In the genomic region with DNA sequence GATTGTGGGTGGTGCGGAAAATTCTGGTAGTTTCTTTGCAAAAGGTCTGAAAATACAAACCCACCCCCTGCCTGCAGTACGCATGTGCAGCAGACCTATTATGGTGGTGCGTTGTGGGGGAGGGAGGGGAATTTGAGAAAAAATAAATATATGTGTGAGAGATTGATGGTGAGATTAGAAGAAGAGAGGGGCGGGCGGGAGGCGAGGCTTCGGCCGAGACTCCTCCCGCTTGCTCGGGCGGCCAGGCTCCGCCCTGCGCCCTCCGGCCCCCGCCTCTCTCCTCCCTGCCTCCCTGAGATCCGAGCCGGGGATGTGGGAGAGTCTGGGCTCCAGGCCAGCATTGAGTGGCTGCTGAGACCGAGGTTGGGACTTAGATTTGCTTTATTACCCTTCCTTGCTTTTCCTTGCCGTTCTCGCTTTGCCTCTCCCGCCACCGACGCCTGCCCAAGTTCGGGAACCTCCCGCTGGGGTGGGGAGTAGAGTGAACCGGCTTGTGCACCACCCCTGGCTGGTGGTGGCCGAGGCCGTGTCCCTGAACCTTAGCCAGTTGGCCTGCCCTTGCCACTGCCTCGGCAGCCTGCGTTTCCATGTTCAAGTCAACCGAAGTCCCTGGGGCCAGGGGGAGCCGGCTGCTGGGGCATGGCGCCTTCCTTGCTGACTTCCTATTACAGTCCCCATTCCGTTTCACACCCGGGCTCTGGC, we compare ENCODE assay signal across 1 cellular context.
TF ChIP-seq lines count a peak whose summit lies in the region.

No MANE protein-coding gene starts in this region.

TF ChIP-seq in HepG2, 621 proteins besides CTCF, POLR2A, EP300 and RAD21 (continued from another document and continues in another):
- TF ChIP-seq, protein P1, sequence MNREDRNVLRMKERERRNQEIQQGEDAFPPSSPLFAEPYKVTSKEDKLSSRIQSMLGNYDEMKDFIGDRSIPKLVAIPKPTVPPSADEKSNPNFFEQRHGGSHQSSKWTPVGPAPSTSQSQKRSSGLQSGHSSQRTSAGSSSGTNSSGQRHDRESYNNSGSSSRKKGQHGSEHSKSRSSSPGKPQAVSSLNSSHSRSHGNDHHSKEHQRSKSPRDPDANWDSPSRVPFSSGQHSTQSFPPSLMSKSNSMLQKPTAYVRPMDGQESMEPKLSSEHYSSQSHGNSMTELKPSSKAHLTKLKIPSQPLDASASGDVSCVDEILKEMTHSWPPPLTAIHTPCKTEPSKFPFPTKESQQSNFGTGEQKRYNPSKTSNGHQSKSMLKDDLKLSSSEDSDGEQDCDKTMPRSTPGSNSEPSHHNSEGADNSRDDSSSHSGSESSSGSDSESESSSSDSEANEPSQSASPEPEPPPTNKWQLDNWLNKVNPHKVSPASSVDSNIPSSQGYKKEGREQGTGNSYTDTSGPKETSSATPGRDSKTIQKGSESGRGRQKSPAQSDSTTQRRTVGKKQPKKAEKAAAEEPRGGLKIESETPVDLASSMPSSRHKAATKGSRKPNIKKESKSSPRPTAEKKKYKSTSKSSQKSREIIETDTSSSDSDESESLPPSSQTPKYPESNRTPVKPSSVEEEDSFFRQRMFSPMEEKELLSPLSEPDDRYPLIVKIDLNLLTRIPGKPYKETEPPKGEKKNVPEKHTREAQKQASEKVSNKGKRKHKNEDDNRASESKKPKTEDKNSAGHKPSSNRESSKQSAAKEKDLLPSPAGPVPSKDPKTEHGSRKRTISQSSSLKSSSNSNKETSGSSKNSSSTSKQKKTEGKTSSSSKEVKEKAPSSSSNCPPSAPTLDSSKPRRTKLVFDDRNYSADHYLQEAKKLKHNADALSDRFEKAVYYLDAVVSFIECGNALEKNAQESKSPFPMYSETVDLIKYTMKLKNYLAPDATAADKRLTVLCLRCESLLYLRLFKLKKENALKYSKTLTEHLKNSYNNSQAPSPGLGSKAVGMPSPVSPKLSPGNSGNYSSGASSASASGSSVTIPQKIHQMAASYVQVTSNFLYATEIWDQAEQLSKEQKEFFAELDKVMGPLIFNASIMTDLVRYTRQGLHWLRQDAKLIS (CRISPR knock-in tag; IDR thresholded peaks at IDR 0.05), result 0 out of 2 replicates have a peak, but pooled peaks have one; percentile 39
- TF ChIP-seq ZNF331 (CRISPR knock-in tag; IDR thresholded peaks at IDR 0.05) (peak; percentile 20; the same call in 1 of the 2 replicates), MYNN (CRISPR knock-in tag; IDR thresholded peaks at IDR 0.05; ENCODE audit: low read depth) (0 out of 2 replicates have a peak, but pooled peaks have one; percentile 52), ZZZ3 (CRISPR knock-in tag; IDR thresholded peaks at IDR 0.05; ENCODE audit: borderline replicate concordance) (no peak), FOXC1 (CRISPR knock-in tag; IDR thresholded peaks at IDR 0.05; ENCODE audit: borderline replicate concordance) (peak; percentile 39; the same call in 1 of the 2 replicates), ZNF17 (CRISPR knock-in tag; IDR thresholded peaks at IDR 0.05) (no peak), KDM3A (CRISPR knock-in tag; IDR thresholded peaks at IDR 0.05; ENCODE audit: low read depth) (0 out of 2 replicates have a peak, but pooled peaks have one; percentile 30), HNRNPLL (IDR thresholded peaks at IDR 0.05; ENCODE audit: low read depth, low read length, poor library complexity, severe bottlenecking) (peak; percentile 47), RBFOX2 (IDR thresholded peaks at IDR 0.05; ENCODE audit: low read depth, low read length) (peak; percentile 48), IRF2 (CRISPR knock-in tag; IDR thresholded peaks at IDR 0.05) (0 out of 2 replicates have a peak, but pooled peaks have one; percentile 49), CBX2 (IDR thresholded peaks at IDR 0.05; ENCODE audit: low read depth, low read length) (no peak), CBX2 (CRISPR knock-in tag; IDR thresholded peaks at IDR 0.05; ENCODE audit: low read depth) (no peak), ETV6 (CRISPR knock-in tag; conservative IDR thresholded peaks at IDR 0.05) (no peak), SP5 (CRISPR knock-in tag; IDR thresholded peaks at IDR 0.05; ENCODE audit: borderline replicate concordance, low read depth) (peak; percentile 34; the same call in 1 of the 2 replicates), KDM2A (CRISPR knock-in tag; IDR thresholded peaks at IDR 0.05; ENCODE audit: borderline replicate concordance, low read depth) (peak; percentile 56; the same call in 1 of the 2 replicates), YY1 (IDR thresholded peaks at IDR 0.05; ENCODE audit: insufficient read depth, insufficient replicate concordance, low read depth, low read length) (peak; percentile 22), HNF4A (CRISPR knock-in tag; IDR thresholded peaks at IDR 0.05) (peak; percentile 43; the same call in 1 of the 2 replicates), ZNF83 (CRISPR knock-in tag; IDR thresholded peaks at IDR 0.05; ENCODE audit: borderline replicate concordance) (peak; percentile 72; the same call in 1 of the 2 replicates), CBFB (CRISPR knock-in tag; IDR thresholded peaks at IDR 0.05) (0 out of 2 replicates have a peak, but pooled peaks have one; percentile 16), POGZ (CRISPR knock-in tag; IDR thresholded peaks at IDR 0.05) (0 out of 2 replicates have a peak, but pooled peaks have one; percentile 27), ZFY (CRISPR knock-in tag; IDR thresholded peaks at IDR 0.05) (peak; percentile 60), BCL6 (CRISPR knock-in tag; IDR thresholded peaks at IDR 0.05) (peak; percentile 70), FOXO1 (CRISPR knock-in tag; IDR thresholded peaks at IDR 0.05) (peak; percentile 57), YEATS2 (CRISPR knock-in tag; IDR thresholded peaks at IDR 0.05; ENCODE audit: borderline replicate concordance) (0 out of 2 replicates have a peak, but pooled peaks have one; percentile 24)
- TF ChIP-seq, protein P2, sequence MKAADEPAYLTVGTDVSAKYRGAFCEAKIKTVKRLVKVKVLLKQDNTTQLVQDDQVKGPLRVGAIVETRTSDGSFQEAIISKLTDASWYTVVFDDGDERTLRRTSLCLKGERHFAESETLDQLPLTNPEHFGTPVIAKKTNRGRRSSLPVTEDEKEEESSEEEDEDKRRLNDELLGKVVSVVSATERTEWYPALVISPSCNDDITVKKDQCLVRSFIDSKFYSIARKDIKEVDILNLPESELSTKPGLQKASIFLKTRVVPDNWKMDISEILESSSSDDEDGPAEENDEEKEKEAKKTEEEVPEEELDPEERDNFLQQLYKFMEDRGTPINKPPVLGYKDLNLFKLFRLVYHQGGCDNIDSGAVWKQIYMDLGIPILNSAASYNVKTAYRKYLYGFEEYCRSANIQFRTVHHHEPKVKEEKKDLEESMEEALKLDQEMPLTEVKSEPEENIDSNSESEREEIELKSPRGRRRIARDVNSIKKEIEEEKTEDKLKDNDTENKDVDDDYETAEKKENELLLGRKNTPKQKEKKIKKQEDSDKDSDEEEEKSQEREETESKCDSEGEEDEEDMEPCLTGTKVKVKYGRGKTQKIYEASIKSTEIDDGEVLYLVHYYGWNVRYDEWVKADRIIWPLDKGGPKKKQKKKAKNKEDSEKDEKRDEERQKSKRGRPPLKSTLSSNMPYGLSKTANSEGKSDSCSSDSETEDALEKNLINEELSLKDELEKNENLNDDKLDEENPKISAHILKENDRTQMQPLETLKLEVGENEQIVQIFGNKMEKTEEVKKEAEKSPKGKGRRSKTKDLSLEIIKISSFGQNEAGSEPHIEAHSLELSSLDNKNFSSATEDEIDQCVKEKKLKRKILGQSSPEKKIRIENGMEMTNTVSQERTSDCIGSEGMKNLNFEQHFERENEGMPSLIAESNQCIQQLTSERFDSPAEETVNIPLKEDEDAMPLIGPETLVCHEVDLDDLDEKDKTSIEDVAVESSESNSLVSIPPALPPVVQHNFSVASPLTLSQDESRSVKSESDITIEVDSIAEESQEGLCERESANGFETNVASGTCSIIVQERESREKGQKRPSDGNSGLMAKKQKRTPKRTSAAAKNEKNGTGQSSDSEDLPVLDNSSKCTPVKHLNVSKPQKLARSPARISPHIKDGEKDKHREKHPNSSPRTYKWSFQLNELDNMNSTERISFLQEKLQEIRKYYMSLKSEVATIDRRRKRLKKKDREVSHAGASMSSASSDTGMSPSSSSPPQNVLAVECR (CRISPR knock-in tag; IDR thresholded peaks at IDR 0.05; ENCODE audit: borderline replicate concordance), result peak; percentile 77
- TF ChIP-seq, protein P3, sequence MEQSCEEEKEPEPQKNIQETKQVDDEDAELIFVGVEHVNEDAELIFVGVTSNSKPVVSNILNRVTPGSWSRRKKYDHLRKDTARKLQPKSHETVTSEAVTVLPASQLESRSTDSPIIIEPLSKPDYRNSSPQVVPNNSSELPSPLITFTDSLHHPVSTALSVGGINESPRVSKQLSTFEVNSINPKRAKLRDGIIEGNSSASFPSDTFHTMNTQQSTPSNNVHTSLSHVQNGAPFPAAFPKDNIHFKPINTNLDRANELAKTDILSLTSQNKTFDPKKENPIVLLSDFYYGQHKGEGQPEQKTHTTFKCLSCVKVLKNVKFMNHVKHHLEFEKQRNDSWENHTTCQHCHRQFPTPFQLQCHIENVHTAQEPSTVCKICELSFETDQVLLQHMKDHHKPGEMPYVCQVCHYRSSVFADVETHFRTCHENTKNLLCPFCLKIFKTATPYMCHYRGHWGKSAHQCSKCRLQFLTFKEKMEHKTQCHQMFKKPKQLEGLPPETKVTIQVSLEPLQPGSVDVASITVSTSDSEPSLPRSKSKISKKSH (CRISPR knock-in tag; IDR thresholded peaks at IDR 0.05; ENCODE audit: borderline replicate concordance), result peak; percentile 85; the same call in 1 of the 2 replicates
- TF ChIP-seq, protein P4, sequence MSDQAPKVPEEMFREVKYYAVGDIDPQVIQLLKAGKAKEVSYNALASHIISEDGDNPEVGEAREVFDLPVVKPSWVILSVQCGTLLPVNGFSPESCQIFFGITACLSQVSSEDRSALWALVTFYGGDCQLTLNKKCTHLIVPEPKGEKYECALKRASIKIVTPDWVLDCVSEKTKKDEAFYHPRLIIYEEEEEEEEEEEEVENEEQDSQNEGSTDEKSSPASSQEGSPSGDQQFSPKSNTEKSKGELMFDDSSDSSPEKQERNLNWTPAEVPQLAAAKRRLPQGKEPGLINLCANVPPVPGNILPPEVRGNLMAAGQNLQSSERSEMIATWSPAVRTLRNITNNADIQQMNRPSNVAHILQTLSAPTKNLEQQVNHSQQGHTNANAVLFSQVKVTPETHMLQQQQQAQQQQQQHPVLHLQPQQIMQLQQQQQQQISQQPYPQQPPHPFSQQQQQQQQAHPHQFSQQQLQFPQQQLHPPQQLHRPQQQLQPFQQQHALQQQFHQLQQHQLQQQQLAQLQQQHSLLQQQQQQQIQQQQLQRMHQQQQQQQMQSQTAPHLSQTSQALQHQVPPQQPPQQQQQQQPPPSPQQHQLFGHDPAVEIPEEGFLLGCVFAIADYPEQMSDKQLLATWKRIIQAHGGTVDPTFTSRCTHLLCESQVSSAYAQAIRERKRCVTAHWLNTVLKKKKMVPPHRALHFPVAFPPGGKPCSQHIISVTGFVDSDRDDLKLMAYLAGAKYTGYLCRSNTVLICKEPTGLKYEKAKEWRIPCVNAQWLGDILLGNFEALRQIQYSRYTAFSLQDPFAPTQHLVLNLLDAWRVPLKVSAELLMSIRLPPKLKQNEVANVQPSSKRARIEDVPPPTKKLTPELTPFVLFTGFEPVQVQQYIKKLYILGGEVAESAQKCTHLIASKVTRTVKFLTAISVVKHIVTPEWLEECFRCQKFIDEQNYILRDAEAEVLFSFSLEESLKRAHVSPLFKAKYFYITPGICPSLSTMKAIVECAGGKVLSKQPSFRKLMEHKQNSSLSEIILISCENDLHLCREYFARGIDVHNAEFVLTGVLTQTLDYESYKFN (CRISPR knock-in tag; conservative IDR thresholded peaks at IDR 0.05), result peak; percentile 55
- TF ChIP-seq, protein P5, sequence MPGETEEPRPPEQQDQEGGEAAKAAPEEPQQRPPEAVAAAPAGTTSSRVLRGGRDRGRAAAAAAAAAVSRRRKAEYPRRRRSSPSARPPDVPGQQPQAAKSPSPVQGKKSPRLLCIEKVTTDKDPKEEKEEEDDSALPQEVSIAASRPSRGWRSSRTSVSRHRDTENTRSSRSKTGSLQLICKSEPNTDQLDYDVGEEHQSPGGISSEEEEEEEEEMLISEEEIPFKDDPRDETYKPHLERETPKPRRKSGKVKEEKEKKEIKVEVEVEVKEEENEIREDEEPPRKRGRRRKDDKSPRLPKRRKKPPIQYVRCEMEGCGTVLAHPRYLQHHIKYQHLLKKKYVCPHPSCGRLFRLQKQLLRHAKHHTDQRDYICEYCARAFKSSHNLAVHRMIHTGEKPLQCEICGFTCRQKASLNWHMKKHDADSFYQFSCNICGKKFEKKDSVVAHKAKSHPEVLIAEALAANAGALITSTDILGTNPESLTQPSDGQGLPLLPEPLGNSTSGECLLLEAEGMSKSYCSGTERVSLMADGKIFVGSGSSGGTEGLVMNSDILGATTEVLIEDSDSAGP (CRISPR knock-in tag; IDR thresholded peaks at IDR 0.05; ENCODE audit: borderline replicate concordance), result peak; percentile 83; the same call in 1 of the 2 replicates
- TF ChIP-seq, protein P6, sequence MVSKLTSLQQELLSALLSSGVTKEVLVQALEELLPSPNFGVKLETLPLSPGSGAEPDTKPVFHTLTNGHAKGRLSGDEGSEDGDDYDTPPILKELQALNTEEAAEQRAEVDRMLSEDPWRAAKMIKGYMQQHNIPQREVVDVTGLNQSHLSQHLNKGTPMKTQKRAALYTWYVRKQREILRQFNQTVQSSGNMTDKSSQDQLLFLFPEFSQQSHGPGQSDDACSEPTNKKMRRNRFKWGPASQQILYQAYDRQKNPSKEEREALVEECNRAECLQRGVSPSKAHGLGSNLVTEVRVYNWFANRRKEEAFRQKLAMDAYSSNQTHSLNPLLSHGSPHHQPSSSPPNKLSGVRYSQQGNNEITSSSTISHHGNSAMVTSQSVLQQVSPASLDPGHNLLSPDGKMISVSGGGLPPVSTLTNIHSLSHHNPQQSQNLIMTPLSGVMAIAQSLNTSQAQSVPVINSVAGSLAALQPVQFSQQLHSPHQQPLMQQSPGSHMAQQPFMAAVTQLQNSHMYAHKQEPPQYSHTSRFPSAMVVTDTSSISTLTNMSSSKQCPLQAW (CRISPR knock-in tag; IDR thresholded peaks at IDR 0.05), result peak; percentile 72; the same call in 1 of the 2 replicates
- TF ChIP-seq, protein P7, sequence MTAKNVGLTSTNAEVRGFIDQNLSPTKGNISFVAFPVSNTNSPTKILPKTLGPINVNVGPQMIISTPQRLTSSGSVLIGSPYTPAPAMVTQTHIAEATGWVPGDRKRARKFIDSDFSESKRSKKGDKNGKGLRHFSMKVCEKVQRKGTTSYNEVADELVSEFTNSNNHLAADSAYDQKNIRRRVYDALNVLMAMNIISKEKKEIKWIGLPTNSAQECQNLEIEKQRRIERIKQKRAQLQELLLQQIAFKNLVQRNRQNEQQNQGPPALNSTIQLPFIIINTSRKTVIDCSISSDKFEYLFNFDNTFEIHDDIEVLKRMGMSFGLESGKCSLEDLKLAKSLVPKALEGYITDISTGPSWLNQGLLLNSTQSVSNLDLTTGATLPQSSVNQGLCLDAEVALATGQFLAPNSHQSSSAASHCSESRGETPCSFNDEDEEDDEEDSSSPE (CRISPR knock-in tag; IDR thresholded peaks at IDR 0.05), result 0 out of 2 replicates have a peak, but pooled peaks have one; percentile 8
- TF ChIP-seq, protein P8, sequence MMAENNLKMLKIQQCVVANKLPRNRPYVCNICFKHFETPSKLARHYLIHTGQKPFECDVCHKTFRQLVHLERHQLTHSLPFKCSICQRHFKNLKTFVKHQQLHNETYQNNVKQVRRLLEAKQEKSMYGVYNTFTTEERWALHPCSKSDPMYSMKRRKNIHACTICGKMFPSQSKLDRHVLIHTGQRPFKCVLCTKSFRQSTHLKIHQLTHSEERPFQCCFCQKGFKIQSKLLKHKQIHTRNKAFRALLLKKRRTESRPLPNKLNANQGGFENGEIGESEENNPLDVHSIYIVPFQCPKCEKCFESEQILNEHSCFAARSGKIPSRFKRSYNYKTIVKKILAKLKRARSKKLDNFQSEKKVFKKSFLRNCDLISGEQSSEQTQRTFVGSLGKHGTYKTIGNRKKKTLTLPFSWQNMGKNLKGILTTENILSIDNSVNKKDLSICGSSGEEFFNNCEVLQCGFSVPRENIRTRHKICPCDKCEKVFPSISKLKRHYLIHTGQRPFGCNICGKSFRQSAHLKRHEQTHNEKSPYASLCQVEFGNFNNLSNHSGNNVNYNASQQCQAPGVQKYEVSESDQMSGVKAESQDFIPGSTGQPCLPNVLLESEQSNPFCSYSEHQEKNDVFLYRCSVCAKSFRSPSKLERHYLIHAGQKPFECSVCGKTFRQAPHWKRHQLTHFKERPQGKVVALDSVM (CRISPR knock-in tag; IDR thresholded peaks at IDR 0.05), result peak; percentile 18; the same call in 1 of the 2 replicates
